ENCODE assay signal across 23 cellular contexts in the genomic region with DNA sequence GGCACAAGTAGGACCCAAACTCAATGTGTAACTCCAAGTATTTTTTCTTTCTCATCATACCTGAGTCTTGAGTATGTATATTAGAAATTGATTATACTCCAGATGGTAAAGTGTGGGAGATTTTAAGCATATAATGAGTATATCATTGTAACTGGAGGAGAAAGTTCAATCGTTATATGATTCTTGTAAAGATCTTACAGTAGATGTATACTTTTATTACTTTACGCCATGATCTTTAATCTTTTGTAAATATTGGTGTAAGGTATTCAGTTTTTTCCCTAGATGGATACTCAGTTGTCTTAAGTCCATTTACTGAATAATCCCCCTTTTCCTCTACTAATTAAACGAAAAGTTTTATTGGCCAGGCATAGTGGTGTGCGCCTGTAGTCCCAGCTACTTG.
"Had no signal": no experiment of that assay in that cellular context is flagged by ENCODE, and none has a peak within 500 bp of the region (broad histone marks: within the 10 kb centered on the region; RNA-seq: fewer than 3 reads in every experiment).

No MANE protein-coding gene starts in this region.

- H3K27ac ChIP-seq: coronary artery, dorsolateral prefrontal cortex, esophagus muscularis mucosa, foreskin keratinocyte, gastroesophageal sphincter, heart left ventricle, hepatocyte, left lung, lower lobe of right lung had no signal

- H3K36me3 ChIP-seq: esophagus muscularis mucosa, gastroesophageal sphincter, heart left ventricle, left lung, lower lobe of right lung had no signal

- H3K36me3 Mint-ChIP-seq: immature natural killer cell had no signal

- H3K27me3 ChIP-seq: dorsolateral prefrontal cortex, esophagus muscularis mucosa, foreskin keratinocyte, gastroesophageal sphincter, heart left ventricle, hepatocyte, left lung had no signal

- ATAC-seq: foreskin keratinocyte; gastroesophageal sphincter; heart left ventricle; left lung; left ventricle myocardium superior; lower lobe of right lung; naive thymus-derived CD4-positive, alpha-beta T cell had no signal

- H3K9me3 Mint-ChIP-seq: immature natural killer cell had no signal

- H3K9me3 ChIP-seq: esophagus muscularis mucosa, gastroesophageal sphincter, left lung, lower lobe of right lung had no signal

- H3K4me3 ChIP-seq: coronary artery, dorsolateral prefrontal cortex, esophagus muscularis mucosa, gastroesophageal sphincter, heart left ventricle, hepatocyte, left lung, lower lobe of right lung had no signal

- H3K4me3 Mint-ChIP-seq: mesothelial cell of epicardium had no signal

- H3K27ac Mint-ChIP-seq: mesothelial cell of epicardium had no signal

- FAIRE-seq: colon, endothelial cell of umbilical vein, kidney had no signal

- H3K27me3 Mint-ChIP-seq: naive thymus-derived CD4-positive, alpha-beta T cell had no signal

- DNase-seq: dermis blood vessel endothelial cell; dorsolateral prefrontal cortex; effector CD4-positive, alpha-beta T cell; effector memory CD4-positive, alpha-beta T cell; foreskin keratinocyte; heart left ventricle; hypothalamus; immature natural killer cell; islet precursor cell; kidney; kidney glomerular epithelial cell; left lung; left ventricle myocardium superior; lower lobe of right lung; mesenchymal stem cell; naive thymus-derived CD4-positive, alpha-beta T cell had no signal
